ENCODE assay signal across 1 cellular context in genomic region chr11:87097582-87097981, GRCh38.
A peak's percentile ranks its signal among the peaks of the same experiment; 100 is the strongest.
TF ChIP-seq lines count a peak whose summit lies in the region.

No MANE protein-coding gene starts in this region.

TF ChIP-seq in GM12878, 131 proteins besides CTCF, POLR2A, EP300 and RAD21 (continued from another document):
- TF ChIP-seq BCLAF1 (IDR thresholded peaks at IDR 0.05) (no peak), MTA3 (IDR thresholded peaks at IDR 0.05; ENCODE audit: borderline replicate concordance, low read length) (no peak), HSF1 (IDR thresholded peaks at IDR 0.05; ENCODE audit: low read depth, low read length) (no peak), RB1 (IDR thresholded peaks at IDR 0.05; ENCODE audit: borderline replicate concordance) (no peak), KLF5 (IDR thresholded peaks at IDR 0.05; ENCODE audit: partially characterized antibody) (no peak), GATAD2B (conservative IDR thresholded peaks at IDR 0.05; ENCODE audit: low read depth) (no peak), SREBF2 (IDR thresholded peaks at IDR 0.05; ENCODE audit: low read length) (no peak), MYB (IDR thresholded peaks at IDR 0.05; ENCODE audit: borderline replicate concordance, low read depth, low read length) (no peak), BACH1 (IDR thresholded peaks at IDR 0.05; ENCODE audit: borderline replicate concordance) (no peak), ATF7 (IDR thresholded peaks at IDR 0.05; ENCODE audit: low read depth) (no peak), RCOR1 (conservative IDR thresholded peaks at IDR 0.05; ENCODE audit: low read depth, low read length) (no peak), SKIL (IDR thresholded peaks at IDR 0.05; ENCODE audit: low read depth, poor library complexity, severe bottlenecking) (peak; percentile 27), DPF2 (IDR thresholded peaks at IDR 0.05) (no peak), HDGF (IDR thresholded peaks at IDR 0.05) (no peak), ZNF622 (IDR thresholded peaks at IDR 0.05) (no peak), PBX3 (IDR thresholded peaks at IDR 0.05; ENCODE audit: insufficient replicate concordance, low read depth, low read length) (no peak), TARDBP (IDR thresholded peaks at IDR 0.05; ENCODE audit: borderline replicate concordance) (no peak), RUNX3 (IDR thresholded peaks at IDR 0.05; ENCODE audit: low read length) (peak; percentile 26; the same call in 1 of the 2 replicates), USF2 (IDR thresholded peaks at IDR 0.05; ENCODE audit: borderline replicate concordance, low read depth, low read length) (no peak)
- TF ChIP-seq, protein P1, sequence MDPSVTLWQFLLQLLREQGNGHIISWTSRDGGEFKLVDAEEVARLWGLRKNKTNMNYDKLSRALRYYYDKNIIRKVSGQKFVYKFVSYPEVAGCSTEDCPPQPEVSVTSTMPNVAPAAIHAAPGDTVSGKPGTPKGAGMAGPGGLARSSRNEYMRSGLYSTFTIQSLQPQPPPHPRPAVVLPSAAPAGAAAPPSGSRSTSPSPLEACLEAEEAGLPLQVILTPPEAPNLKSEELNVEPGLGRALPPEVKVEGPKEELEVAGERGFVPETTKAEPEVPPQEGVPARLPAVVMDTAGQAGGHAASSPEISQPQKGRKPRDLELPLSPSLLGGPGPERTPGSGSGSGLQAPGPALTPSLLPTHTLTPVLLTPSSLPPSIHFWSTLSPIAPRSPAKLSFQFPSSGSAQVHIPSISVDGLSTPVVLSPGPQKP (IDR thresholded peaks at IDR 0.05; ENCODE audit: low read depth, low read length) = no peak
- TF ChIP-seq, protein P2, sequence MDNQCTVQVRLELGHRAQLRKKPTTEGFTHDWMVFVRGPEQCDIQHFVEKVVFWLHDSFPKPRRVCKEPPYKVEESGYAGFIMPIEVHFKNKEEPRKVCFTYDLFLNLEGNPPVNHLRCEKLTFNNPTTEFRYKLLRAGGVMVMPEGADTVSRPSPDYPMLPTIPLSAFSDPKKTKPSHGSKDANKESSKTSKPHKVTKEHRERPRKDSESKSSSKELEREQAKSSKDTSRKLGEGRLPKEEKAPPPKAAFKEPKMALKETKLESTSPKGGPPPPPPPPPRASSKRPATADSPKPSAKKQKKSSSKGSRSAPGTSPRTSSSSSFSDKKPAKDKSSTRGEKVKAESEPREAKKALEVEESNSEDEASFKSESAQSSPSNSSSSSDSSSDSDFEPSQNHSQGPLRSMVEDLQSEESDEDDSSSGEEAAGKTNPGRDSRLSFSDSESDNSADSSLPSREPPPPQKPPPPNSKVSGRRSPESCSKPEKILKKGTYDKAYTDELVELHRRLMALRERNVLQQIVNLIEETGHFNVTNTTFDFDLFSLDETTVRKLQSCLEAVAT (IDR thresholded peaks at IDR 0.05) = peak; percentile 78
